ENCODE assay signal across 37 cellular contexts in the genomic region with DNA sequence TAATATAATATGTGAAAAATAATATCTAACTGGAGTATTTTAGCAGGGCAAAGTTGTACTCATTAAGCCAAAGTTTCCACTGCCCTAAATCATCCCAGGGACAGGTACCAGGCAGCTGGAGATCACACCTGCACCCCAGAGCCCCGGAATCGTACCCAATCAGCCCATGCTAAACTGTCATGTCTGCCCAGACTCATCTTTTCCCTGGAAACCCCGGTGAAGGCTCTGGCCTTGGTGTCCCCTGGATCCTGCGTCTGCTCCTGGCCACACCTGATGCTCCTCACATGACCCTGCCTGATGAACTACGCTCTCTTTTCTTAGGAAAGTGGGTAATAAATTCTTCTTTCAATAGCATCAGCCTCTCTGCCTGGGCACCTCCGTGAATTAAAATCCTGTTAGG. TPM values are rescaled to one million over a fixed set of nuclear protein-coding genes. Genes with fewer than 3 reads are reported as not detected.
"Had no signal": no experiment of that assay in that cellular context is flagged by ENCODE, and none has a peak within 500 bp of the region (broad histone marks: within the 10 kb centered on the region; RNA-seq: fewer than 3 reads in every experiment).

No MANE protein-coding gene starts in this region.

- H3K4me3 Mint-ChIP-seq: activated B cell treated with CpG ODN at 0.5 μM for 24 hours; activated CD4-positive, alpha-beta memory T cell treated with anti-CD3 and anti-CD28 coated beads for 36 hours; activated CD8-positive, alpha-beta T cell treated with anti-CD3 and anti-CD28 coated beads for 36 hours; activated naive CD4-positive, alpha-beta T cell treated with anti-CD3 and anti-CD28 coated beads for 36 hours; activated naive CD8-positive, alpha-beta T cell treated with anti-CD3 and anti-CD28 coated beads for 36 hours; activated T-cell treated with anti-CD3 and anti-CD28 coated beads, Interleukin-2, amount 50 U/mL, for 4 hours; activated T-cell treated with anti-CD3 and anti-CD28 coated beads, Interleukin-2, amount 50 U/mL, for 72 hours; activated T-helper 1 cell treated with anti-CD3 and anti-CD28 coated beads, Interleukin-12 subunit alpha, Interleukin-12 subunit beta, Interleukin-2, Interleukin-4 antibody, amounts not matched to agents 30 ng/mL and 10 ng/mL and 1 ng/mL, durations not matched to agents 14 hours and 24 hours and 36 hours; activated T-helper 17 cell treated with anti-CD3 and anti-CD28 coated beads, Interleukin-2, amount 50 U/mL, for 72 hours; T-helper 1 cell treated with Interleukin-12 subunit alpha and Interleukin-12 subunit beta and Interleukin-4 antibody, amounts not matched to agents 30 μg/mL and 1 μg/mL, for 36 hours; T-helper 2 cell treated with Interferon-gamma antibody and Interleukin-4, amounts not matched to agents 5 μg/mL and 100 μg/mL, for 36 hours had no signal

- H3K27me3 Mint-ChIP-seq: activated CD4-positive, alpha-beta memory T cell treated with anti-CD3 and anti-CD28 coated beads for 36 hours had no signal

- FAIRE-seq: astrocyte, TTC549 had no signal

- H3K4me1 ChIP-seq: adrenal gland, body of pancreas, breast epithelium had no signal

- H3K36me3 ChIP-seq: adrenal gland, brain microvascular endothelial cell, breast epithelium had no signal

- H3K4me3 ChIP-seq: adrenal gland, body of pancreas, breast epithelium had no signal

- H3K9me3 Mint-ChIP-seq: activated B cell treated with CpG ODN at 0.5 μM for 24 hours; activated CD4-positive, alpha-beta memory T cell treated with anti-CD3 and anti-CD28 coated beads for 36 hours; activated CD8-positive, alpha-beta T cell treated with anti-CD3 and anti-CD28 coated beads for 36 hours; activated naive CD4-positive, alpha-beta T cell treated with anti-CD3 and anti-CD28 coated beads for 36 hours; activated naive CD8-positive, alpha-beta T cell treated with anti-CD3 and anti-CD28 coated beads for 36 hours; activated T-cell treated with anti-CD3 and anti-CD28 coated beads, Interleukin-2, amount 50 U/mL, for 4 hours; activated T-helper 1 cell treated with anti-CD3 and anti-CD28 coated beads, Interleukin-12 subunit alpha, Interleukin-12 subunit beta, Interleukin-2, Interleukin-4 antibody, amounts not matched to agents 30 ng/mL and 10 ng/mL and 1 ng/mL, durations not matched to agents 14 hours and 24 hours and 36 hours; activated T-helper 17 cell treated with anti-CD3 and anti-CD28 coated beads, Interleukin-2, amount 50 U/mL, for 72 hours; T-helper 1 cell treated with Interleukin-12 subunit alpha and Interleukin-12 subunit beta and Interleukin-4 antibody, amounts not matched to agents 30 μg/mL and 1 μg/mL, for 36 hours; T-helper 2 cell treated with Interferon-gamma antibody and Interleukin-4, amounts not matched to agents 5 μg/mL and 100 μg/mL, for 36 hours had no signal

- H3K9me3 ChIP-seq: adrenal gland, body of pancreas, breast epithelium had no signal

- H3K27me3 ChIP-seq: adrenal gland, body of pancreas, brain microvascular endothelial cell, breast epithelium had no signal

- H3K4me1 Mint-ChIP-seq: activated B cell treated with CpG ODN at 0.5 μM for 24 hours; activated naive CD8-positive, alpha-beta T cell treated with anti-CD3 and anti-CD28 coated beads for 36 hours; activated T-helper 17 cell treated with anti-CD3 and anti-CD28 coated beads, Interleukin-2, amount 50 U/mL, for 72 hours had no signal

- H3K27ac Mint-ChIP-seq: activated B cell treated with CpG ODN at 0.5 μM for 24 hours; activated CD4-positive, alpha-beta memory T cell treated with anti-CD3 and anti-CD28 coated beads for 36 hours; activated CD8-positive, alpha-beta T cell treated with anti-CD3 and anti-CD28 coated beads for 36 hours; activated naive CD4-positive, alpha-beta T cell treated with anti-CD3 and anti-CD28 coated beads for 36 hours; activated naive CD4-positive, alpha-beta T cell treated with anti-CD3 and anti-CD28 coated beads, Interleukin-2, amount 50 U/mL, for 72 hours; activated naive CD8-positive, alpha-beta T cell treated with anti-CD3 and anti-CD28 coated beads for 36 hours; activated T-cell treated with anti-CD3 and anti-CD28 coated beads, Interleukin-2, amount 50 U/mL, for 72 hours; activated T-helper 1 cell treated with anti-CD3 and anti-CD28 coated beads, Interleukin-12 subunit alpha, Interleukin-12 subunit beta, Interleukin-2, Interleukin-4 antibody, amounts not matched to agents 30 ng/mL and 10 ng/mL and 1 ng/mL, durations not matched to agents 14 hours and 24 hours and 36 hours; activated T-helper 17 cell treated with anti-CD3 and anti-CD28 coated beads, Interleukin-2, amount 50 U/mL, for 72 hours; T-helper 1 cell treated with Interleukin-12 subunit alpha and Interleukin-12 subunit beta and Interleukin-4 antibody, amounts not matched to agents 30 μg/mL and 1 μg/mL, for 36 hours; T-helper 2 cell treated with Interferon-gamma antibody and Interleukin-4, amounts not matched to agents 5 μg/mL and 100 μg/mL, for 36 hours had no signal

- DNase-seq: activated B cell treated with CpG ODN at 0.5 μM for 24 hours; activated CD4-positive, alpha-beta memory T cell treated with anti-CD3 and anti-CD28 coated beads for 36 hours; activated CD4-positive, alpha-beta T cell treated with anti-CD3 and anti-CD28 coated beads for 4 hours; activated CD4-positive, alpha-beta T cell treated with anti-CD3 and anti-CD28 coated beads, Interleukin-2, amount 50 U/mL, for 1 hour; activated CD4-positive, alpha-beta T cell treated with anti-CD3 and anti-CD28 coated beads, Interleukin-2, amount 50 U/mL, for 4 hours; activated CD4-positive, CD25-positive, alpha-beta regulatory T cell treated with anti-CD3 and anti-CD28 coated beads, Interleukin-2, amount 50 U/mL, for 72 hours; activated CD8-positive, alpha-beta memory T cell treated with anti-CD3 and anti-CD28 coated beads, Interleukin-2, amount 50 U/mL, for 4 hours; activated CD8-positive, alpha-beta T cell treated with anti-CD3 and anti-CD28 coated beads for 36 hours; activated effector memory CD4-positive, alpha-beta T cell treated with anti-CD3 and anti-CD28 coated beads, Interleukin-2, amount 50 U/mL, for 16 hours; activated gamma-delta T cell treated with Interleukin-2 at 50 U/mL for 16 hours; activated naive CD4-positive, alpha-beta T cell; activated naive CD4-positive, alpha-beta T cell treated with anti-CD3 and anti-CD28 coated beads for 36 hours; activated naive CD4-positive, alpha-beta T cell treated with anti-CD3 and anti-CD28 coated beads, Interleukin-2, amount 50 U/mL, for 16 hours; activated naive CD8-positive, alpha-beta T cell treated with anti-CD3 and anti-CD28 coated beads for 36 hours; activated T-cell treated with anti-CD3 and anti-CD28 coated beads for 4 hours; activated T-cell treated with anti-CD3 and anti-CD28 coated beads, Interleukin-2, amount 50 U/mL, for 1 hour; activated T-cell treated with anti-CD3 and anti-CD28 coated beads, Interleukin-2, amount 50 U/mL, for 4 hours; activated T-cell treated with anti-CD3 and anti-CD28 coated beads, Interleukin-2, amount 50 U/mL, for 72 hours; adrenal gland; amniotic stem cell; aorta; body of pancreas; brain microvascular endothelial cell; central memory CD4-positive, alpha-beta T cell; T-helper 1 cell; T-helper 2 cell; T-helper 9 cell had no signal

- H3K36me3 Mint-ChIP-seq: activated CD4-positive, alpha-beta memory T cell treated with anti-CD3 and anti-CD28 coated beads for 36 hours; activated naive CD4-positive, alpha-beta T cell treated with anti-CD3 and anti-CD28 coated beads, Interleukin-2, amount 50 U/mL, for 72 hours; activated naive CD8-positive, alpha-beta T cell treated with anti-CD3 and anti-CD28 coated beads for 36 hours had no signal

- H3K27ac ChIP-seq: adrenal gland, body of pancreas, brain microvascular endothelial cell, breast epithelium, VCaP had no signal

RNA-seq across cellular contexts. Expression of a gene that starts 15.6 kb away (rescaled TPM):
- total RNA-seq: activated B cell treated with CpG ODN at 0.5 μM for 24 hours; activated CD4-positive, alpha-beta memory T cell treated with anti-CD3 and anti-CD28 coated beads for 36 hours; activated CD8-positive, alpha-beta memory T cell treated with anti-CD3 and anti-CD28 coated beads for 36 hours; activated CD8-positive, alpha-beta T cell treated with anti-CD3 and anti-CD28 coated beads for 36 hours; activated naive CD4-positive, alpha-beta T cell treated with anti-CD3 and anti-CD28 coated beads for 36 hours; activated naive CD4-positive, alpha-beta T cell treated with anti-CD3 and anti-CD28 coated beads, Interleukin-2, amount 50 U/mL, for 72 hours; activated naive CD8-positive, alpha-beta T cell treated with anti-CD3 and anti-CD28 coated beads for 36 hours; activated T-cell treated with anti-CD3 and anti-CD28 coated beads, Interleukin-2, amount 50 U/mL, for 72 hours; activated T-helper 1 cell treated with anti-CD3 and anti-CD28 coated beads, Interleukin-12 subunit alpha, Interleukin-12 subunit beta, Interleukin-2, Interleukin-4 antibody, amounts not matched to agents 30 ng/mL and 10 ng/mL and 1 ng/mL, durations not matched to agents 14 hours and 24 hours and 36 hours; activated T-helper 17 cell treated with anti-CD3 and anti-CD28 coated beads, Interleukin-2, amount 50 U/mL, for 72 hours had no signal
